In the genomic region with DNA sequence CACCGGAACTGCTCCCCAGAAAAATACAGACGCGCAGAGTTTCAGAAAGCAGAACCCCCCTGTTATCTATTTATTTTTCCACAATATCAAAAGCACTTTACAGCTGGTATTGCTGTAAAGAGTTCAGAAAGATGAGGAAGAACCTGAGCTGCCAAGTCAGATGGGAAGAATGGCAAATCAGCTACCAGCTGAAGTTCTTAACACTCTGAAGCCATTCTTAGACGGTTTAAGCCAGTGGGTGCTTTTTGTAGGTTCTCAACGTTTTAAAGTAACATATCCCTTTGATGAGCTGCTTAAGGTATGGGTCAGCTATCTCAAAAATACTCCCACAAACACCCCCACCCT, we compare ENCODE assay signal across 8 cellular contexts. TPM values are rescaled to one million over a fixed set of nuclear protein-coding genes. Genes with fewer than 3 reads are reported as not detected.
A peak's percentile ranks its signal among the peaks of the same experiment; 100 is the strongest.
DNase-seq lines count a peak whose midpoint lies in the region; ATAC-seq and TF ChIP-seq lines count a peak whose summit lies in the region.

No MANE protein-coding gene starts in this region.

- H3K27ac ChIP-seq in RWPE2 (ENCODE audit: poor library complexity, severe bottlenecking), result peak overlapping the region; percentile 68
- H3K27ac ChIP-seq in epithelial cell of prostate, result peak overlapping the region; percentile 79
- H3K27ac ChIP-seq in parathyroid adenoma, result peak overlapping the region; percentile 87

- TF ChIP-seq CTCF in RWPE2 (IDR thresholded peaks at IDR 0.05; ENCODE audit: poor library complexity, severe bottlenecking) (no peak), parathyroid adenoma (IDR thresholded peaks at IDR 0.05) (no peak)

- H3K4me1 ChIP-seq in RWPE2 (ENCODE audit: insufficient read depth, poor library complexity, severe bottlenecking), result peaks cover 32% of the 10 kb centered on the region
- peaks cover 4% of the 10 kb centered on the region for H3K4me1 ChIP-seq in parathyroid adenoma

- H3K36me3 ChIP-seq in RWPE2 (ENCODE audit: low read depth) (peaks cover 27% of the 10 kb centered on the region), parathyroid adenoma (ENCODE audit: control insufficient read depth, insufficient read depth, low read length) (no peaks in the 10 kb centered on the region)

- H3K9me3 ChIP-seq in RWPE2 (ENCODE audit: severe bottlenecking), result no peaks in the 10 kb centered on the region
- H3K9me3 ChIP-seq in parathyroid adenoma (ENCODE audit: control insufficient read depth, low read length), result no peaks in the 10 kb centered on the region

- peak overlapping the region; percentile 85 for H3K4me3 Mint-ChIP-seq in activated T-cell treated with anti-CD3 and anti-CD28 coated beads, Interleukin-2, amount 50 U/mL, for 24 hours

- H2AFZ ChIP-seq in parathyroid adenoma, result peak overlapping the region; percentile 93

- H3K4me3 ChIP-seq in RWPE2 (ENCODE audit: severe bottlenecking) (peak overlapping the region; percentile 99), parathyroid adenoma (ENCODE audit: low read depth, low read length) (peak overlapping the region; percentile 60)

- H3K27me3 ChIP-seq in RWPE2 (ENCODE audit: insufficient read depth, poor library complexity, severe bottlenecking) (no peaks in the 10 kb centered on the region), parathyroid adenoma (ENCODE audit: control insufficient read depth, insufficient read depth, low read length) (no peaks in the 10 kb centered on the region)

- peak overlapping the region; percentile 86 for H3K4me2 ChIP-seq in parathyroid adenoma (ENCODE audit: low read length)

- H3K4me1 Mint-ChIP-seq in activated T-cell treated with anti-CD3 and anti-CD28 coated beads, Interleukin-2, amount 50 U/mL, for 24 hours (ENCODE audit: low read depth), result peaks cover 50% of the 10 kb centered on the region

- peaks cover 35% of the 10 kb centered on the region for H3K36me3 Mint-ChIP-seq in activated T-cell treated with anti-CD3 and anti-CD28 coated beads, Interleukin-2, amount 50 U/mL, for 24 hours (ENCODE audit: low read depth)

- no peak; the same call in 2 of the 3 replicates for ATAC-seq in RWPE2 (ENCODE audit: low read depth)

- DNase-seq in activated T-cell treated with anti-CD3 and anti-CD28 coated beads, Interleukin-2, amount 50 U/mL, for 24 hours, result no peak
- no peak for DNase-seq in activated T-cell treated with anti-CD3 and anti-CD28 coated beads, Interleukin-2, amount 50 U/mL, for 48 hours
- DNase-seq in RWPE2 (ENCODE audit: low spot score) (no peak), epithelial cell of prostate (ENCODE audit: low read depth, low spot score) (no peak), ureter (ENCODE audit: low spot score) (no peak), dedifferentiated amniotic fluid mesenchymal stem cell (ENCODE audit: extremely low spot score) (no peak), NCI-H128 (lab: John Stamatoyannopoulos, UW; ENCODE audit: unreplicated experiment) (no peak)

- no peak overlapping the region for H3K9ac ChIP-seq in parathyroid adenoma

- H3K79me2 ChIP-seq in parathyroid adenoma, result peaks cover 14% of the 10 kb centered on the region

- peak overlapping the region; percentile 92 for H3K27ac Mint-ChIP-seq in activated T-cell treated with anti-CD3 and anti-CD28 coated beads, Interleukin-2, amount 50 U/mL, for 24 hours

- no peaks in the 10 kb centered on the region for H3K9me3 Mint-ChIP-seq in activated T-cell treated with anti-CD3 and anti-CD28 coated beads, Interleukin-2, amount 50 U/mL, for 24 hours

- no peaks in the 10 kb centered on the region for H3K27me3 Mint-ChIP-seq in activated T-cell treated with anti-CD3 and anti-CD28 coated beads, Interleukin-2, amount 50 U/mL, for 24 hours

RNA-seq across cellular contexts. Expression of a gene that starts 0.7 kb away (rescaled TPM):
- 49.6 TPM for total RNA-seq in ureter

RNA-seq across cellular contexts. Expression of a gene that starts 35.8 kb away (rescaled TPM):
- total RNA-seq in ureter, result 160 TPM

RNA-seq across cellular contexts. Expression of a gene that starts 48.7 kb away (rescaled TPM):
- total RNA-seq in ureter, result 19.3 TPM
